ENCODE assay signal across 14 cellular contexts in genomic region chr14:103705158-103705523, GRCh38. TPM values are rescaled to one million over a fixed set of nuclear protein-coding genes. Genes with fewer than 3 reads are reported as not detected.
DNase-seq lines count a peak whose midpoint lies in the region; ATAC-seq and TF ChIP-seq lines count a peak whose summit lies in the region.
"Had no signal": no experiment of that assay in that cellular context is flagged by ENCODE, and none has a peak within 500 bp of the region (broad histone marks: within the 10 kb centered on the region; RNA-seq: fewer than 3 reads in every experiment).

No MANE protein-coding gene starts in this region.

- no peak overlapping the region for H3K4me3 Mint-ChIP-seq in activated naive CD8-positive, alpha-beta T cell treated with anti-CD3 and anti-CD28 coated beads, Interleukin-2, amount 50 U/mL, for 24 hours
- H3K4me3 Mint-ChIP-seq: nephron had no signal

- TF ChIP-seq POLR2A in heart left ventricle (IDR thresholded peaks at IDR 0.05) (no peak), prostate gland (IDR thresholded peaks at IDR 0.05) (peak; percentile 46), lower leg skin (IDR thresholded peaks at IDR 0.05) (no peak)

- H3K9me3 Mint-ChIP-seq in activated naive CD8-positive, alpha-beta T cell treated with anti-CD3 and anti-CD28 coated beads, Interleukin-2, amount 50 U/mL, for 24 hours = no peaks in the 10 kb centered on the region
- H3K9me3 Mint-ChIP-seq: nephron had no signal

- no peak for ATAC-seq in activated naive CD8-positive, alpha-beta T cell treated with anti-CD3 and anti-CD28 coated beads, Interleukin-2, amount 50 U/mL, for 24 hours
- peak; percentile 16 to 73 (median 36) for ATAC-seq in heart left ventricle
- ATAC-seq in HG02852 (IDR thresholded peaks at IDR 0.05; ENCODE audit: unreplicated experiment) = no peak

- peak overlapping the region; percentile 52 for H3K27ac Mint-ChIP-seq in activated naive CD8-positive, alpha-beta T cell treated with anti-CD3 and anti-CD28 coated beads, Interleukin-2, amount 50 U/mL, for 24 hours

- peaks cover 21 to 57% (median 34%) of the 10 kb centered on the region in 10 experiments for H3K4me1 ChIP-seq in BLaER1 treated with 17β-estradiol and CSF1 and Interleukin-3, amounts not matched to agents 10 nM and 100 nM
- H3K4me1 ChIP-seq in heart left ventricle (peaks cover 0 to 63% (median 34%) of the 10 kb centered on the region in 12 donors), prostate gland (replicated peaks) (peaks cover 42% of the 10 kb centered on the region)

- intact Hi-C loops in heart left ventricle (cut with DNase I) (no loop called here), prostate gland (cut with DNase I) (no loop called here), lower leg skin (cut with DNase I; ENCODE audit: low total_unique reads) (loop anchor here (10.0 kb wide), 1 partner anchor 130 kb away; no protein-coding TSS in a partner anchor), posterior vena cava (cut with DNase I) (no loop called here)

- H3K36me3 Mint-ChIP-seq in activated naive CD8-positive, alpha-beta T cell treated with anti-CD3 and anti-CD28 coated beads, Interleukin-2, amount 50 U/mL, for 24 hours (ENCODE audit: low read depth) = peaks cover 23% of the 10 kb centered on the region

- H3K36me3 ChIP-seq in BLaER1 treated with 17β-estradiol and CSF1 and Interleukin-3, amounts not matched to agents 10 nM and 100 nM = peaks cover 83 to 96% (median 95%) of the 10 kb centered on the region in 11 experiments
- H3K36me3 ChIP-seq in heart left ventricle (peaks cover 0 to 69% (median 47%) of the 10 kb centered on the region in 9 donors), prostate gland (no peaks in the 10 kb centered on the region)

- peak overlapping the region in 3 of 11 experiments; percentile 37 to 44 (median 40); a peak in 3 of 22 replicates for H3K4me2 ChIP-seq in BLaER1 treated with 17β-estradiol and CSF1 and Interleukin-3, amounts not matched to agents 10 nM and 100 nM

- peak overlapping the region in 6 of 11 experiments; percentile 12 to 84 (median 40); a peak in 10 of 22 replicates for H3K27ac ChIP-seq in BLaER1 treated with 17β-estradiol and CSF1 and Interleukin-3, amounts not matched to agents 10 nM and 100 nM
- peak overlapping the region in 9 of 12 donors; percentile 20 to 66 (median 50) for H3K27ac ChIP-seq in heart left ventricle
- H3K27ac ChIP-seq in prostate gland = peak overlapping the region; percentile 75 to 88

- H3K9ac ChIP-seq in BLaER1 treated with 17β-estradiol and CSF1 and Interleukin-3, amounts not matched to agents 10 nM and 100 nM = peak overlapping the region in 4 of 11 experiments; percentile 5 to 53 (median 40); a peak in 8 of 22 replicates

- H4K20me1 ChIP-seq in BLaER1 treated with 17β-estradiol and CSF1 and Interleukin-3, amounts not matched to agents 10 nM and 100 nM = peaks cover 26 to 99% (median 71%) of the 10 kb centered on the region in 11 experiments; a peak in 21 of 22 replicates

- H3K27me3 Mint-ChIP-seq in activated naive CD8-positive, alpha-beta T cell treated with anti-CD3 and anti-CD28 coated beads, Interleukin-2, amount 50 U/mL, for 24 hours = no peaks in the 10 kb centered on the region

- no peak overlapping the region for H3K4me3 ChIP-seq in BLaER1 treated with 17β-estradiol and CSF1 and Interleukin-3, amounts not matched to agents 10 nM and 100 nM
- peak overlapping the region in 1 of 12 donors; percentile 18 for H3K4me3 ChIP-seq in heart left ventricle
- no peak overlapping the region for H3K4me3 ChIP-seq in prostate gland
- H3K4me3 ChIP-seq in lower leg skin (ENCODE audit: low read depth, poor library complexity, severe bottlenecking) = no peak overlapping the region

- no peaks in the 10 kb centered on the region for H3K27me3 ChIP-seq in BLaER1 treated with 17β-estradiol and CSF1 and Interleukin-3, amounts not matched to agents 10 nM and 100 nM
- H3K27me3 ChIP-seq in heart left ventricle (no peaks in the 10 kb centered on the region), prostate gland (replicated peaks; ENCODE audit: insufficient read depth) (no peaks in the 10 kb centered on the region)

- DNase-seq in activated naive CD8-positive, alpha-beta T cell treated with anti-CD3 and anti-CD28 coated beads, Interleukin-2, amount 50 U/mL, for 24 hours = no peak
- DNase-seq in heart left ventricle = peak in 4 of 5 donors; percentile 49 to 71 (median 54)
- peak; percentile 93 for DNase-seq in prostate gland (ENCODE audit: low spot score)
- no peak for DNase-seq in NCI-H526 treated with DMSO at 0.1 percent for 48 hours (lab: John Stamatoyannopoulos, UW)
- no peak for DNase-seq in lower leg skin (ENCODE audit: low spot score in 2 of 2)
- no peak for DNase-seq in posterior vena cava (ENCODE audit: low spot score)
- DNase-seq: AML-193, anterior cingulate cortex, DND-41, NCI-H1048, NCI-H2227 treated with DMSO at 0.1 percent for 48 hours had no signal

- H3K9me3 ChIP-seq in BLaER1 treated with 17β-estradiol and CSF1 and Interleukin-3, amounts not matched to agents 10 nM and 100 nM (replicated peaks in 1 of 11) = no peaks in the 10 kb centered on the region
- H3K9me3 ChIP-seq in heart left ventricle = no peaks in the 10 kb centered on the region
- H3K9me3 ChIP-seq in prostate gland = no peaks in the 10 kb centered on the region

- peaks cover 1% of the 10 kb centered on the region for H3K4me1 Mint-ChIP-seq in activated naive CD8-positive, alpha-beta T cell treated with anti-CD3 and anti-CD28 coated beads, Interleukin-2, amount 50 U/mL, for 24 hours

- WGBS in heart left ventricle, 4 donors = 56 to 69% (median 63%) methylated on average over 15 of the region's 15 CpGs
- 29% methylated on average over 15 of the region's 15 CpGs for whole genome bisulfite sequencing in prostate gland
- WGBS in lower leg skin, 2 donors = 75 to 84% methylated on average over 12 to 15 of the region's 15 CpGs

- TF ChIP-seq CTCF in heart left ventricle (IDR thresholded peaks at IDR 0.05) (no peak), prostate gland (IDR thresholded peaks at IDR 0.05) (no peak), lower leg skin (IDR thresholded peaks at IDR 0.05) (no peak)

RNA-seq across cellular contexts. Expression of gene XRCC3, which starts 10.1 kb away (rescaled TPM):
- total RNA-seq in heart left ventricle (1 to 10 TPM; 1.9 to 8.7 (median 3.1) TPM), prostate gland (10 to 100 TPM; 24.7 to 33.2 TPM), lower leg skin (10 to 100 TPM in 3 of 4 donors, 1 to 10 TPM in 1; 9.5 to 14.7 (median 12.3) TPM), posterior vena cava (1 to 10 TPM; 4.0 to 4.9 TPM)
- 1 to 10 TPM; 1.9 to 2.6 TPM for polyA plus RNA-seq in heart left ventricle

RNA-seq across cellular contexts. Expression of gene ZFYVE21, which starts 10.5 kb away (rescaled TPM):
- total RNA-seq in heart left ventricle = 10 to 100 TPM; 44.1 to 79.4 (median 52.5) TPM
- 10 to 100 TPM; 48.8 to 86.1 TPM for polyA plus RNA-seq in heart left ventricle
- 100 to 1,000 TPM; 162 to 215 TPM for total RNA-seq in prostate gland
- total RNA-seq in lower leg skin = 100 to 1,000 TPM; 133 to 269 (median 154) TPM
- 10 to 100 TPM; 57.2 to 59.5 TPM for total RNA-seq in posterior vena cava

Comparison
In these comparisons a context has a peak if more than half of its experiments do, and no peak if none do; other contexts are left out.
1. ATAC-seq: peak in heart left ventricle (4 of 4); none in activated naive CD8-positive, alpha-beta T cell treated with anti-CD3 and anti-CD28 coated beads, Interleukin-2, amount 50 U/mL, for 24 hours (single experiment) and HG02852 (single experiment).
2. DNase-seq: peak in heart left ventricle (4 of 5) and prostate gland (single experiment); none in activated naive CD8-positive, alpha-beta T cell treated with anti-CD3 and anti-CD28 coated beads, Interleukin-2, amount 50 U/mL, for 24 hours (single experiment), NCI-H526 treated with DMSO at 0.1 percent for 48 hours (single experiment), lower leg skin (0 of 2) and posterior vena cava (single experiment).
3. Peak in every context shown above with its lines, with median percentiles within 50 percentile points of each other: H3K27ac ChIP-seq.